In the genomic region with DNA sequence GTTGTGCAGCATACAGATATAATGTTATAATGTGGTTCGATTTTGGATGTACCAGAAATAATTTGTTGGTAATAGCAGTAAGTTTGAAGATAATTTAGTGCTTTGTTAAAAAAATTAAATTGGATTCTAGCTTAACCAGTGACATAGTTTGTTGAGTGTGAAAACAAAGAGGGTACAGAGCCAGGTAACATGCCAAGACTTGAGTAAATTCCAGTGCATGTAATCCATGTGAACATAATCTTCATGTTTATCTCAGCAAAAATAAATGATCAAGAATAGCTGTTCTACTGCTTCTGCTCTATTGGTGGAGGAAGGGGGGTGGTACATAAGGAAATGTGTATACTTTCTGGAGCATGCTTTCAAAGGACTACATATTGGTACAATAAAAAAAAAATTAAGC, we compare ENCODE assay signal across 22 cellular contexts.
"Had no signal": no experiment of that assay in that cellular context is flagged by ENCODE, and none has a peak within 500 bp of the region (broad histone marks: within the 10 kb centered on the region; RNA-seq: fewer than 3 reads in every experiment).

No MANE protein-coding gene starts in this region.

- FAIRE-seq: RCC 7860 had no signal

- ATAC-seq: Right ventricle myocardium inferior had no signal

- H3K4me3 ChIP-seq: MG63, SJSA1, SK-N-MC had no signal

- H3K9me3 ChIP-seq: MG63, SJSA1 had no signal

- DNase-seq: KBM-7, MG63, NCI-H1092, NCI-H1105 treated with DMSO at 0.1 percent for 48 hours, NCI-H1436, NCI-H187, NCI-H2029, NCI-H2081 treated with DMSO at 0.1 percent for 48 hours, NCI-H2171, NCI-H226, NCI-H446, NCI-H510A, NCI-H524 treated with DMSO at 0.1 percent for 48 hours, NCI-H69, NCI-H774, RPMI8226, SIG-M5 had no signal

- H3K36me3 ChIP-seq: MG63, SJSA1 had no signal

- H3K27ac ChIP-seq: HL-60, SJSA1, SK-N-MC had no signal

- H3K27me3 ChIP-seq: MG63, SJSA1 had no signal
